Comparison of ENCODE assay signal across 13 cellular contexts in genomic region chr22:21585389-21585788, GRCh38. TPM values are rescaled to one million over a fixed set of nuclear protein-coding genes. Genes with fewer than 3 reads are reported as not detected.
"Had no signal": no experiment of that assay in that cellular context is flagged by ENCODE, and none has a peak within 500 bp of the region (broad histone marks: within the 10 kb centered on the region; RNA-seq: fewer than 3 reads in every experiment).

No MANE protein-coding gene starts in this region.

- H3K4me1 ChIP-seq: neural progenitor cell had no signal

- H3K9ac ChIP-seq: neural progenitor cell had no signal

- H3K27ac Mint-ChIP-seq: neural progenitor cell had no signal

- H3K4me3 Mint-ChIP-seq: neural progenitor cell had no signal

- ATAC-seq: left lobe of liver, pancreas had no signal

- H3K27ac ChIP-seq: cardiac muscle cell, neural progenitor cell, pancreas, vagina had no signal

- H3K4me3 ChIP-seq: cardiac muscle cell, neural progenitor cell, pancreas, vagina had no signal

- H3K9me3 ChIP-seq: pancreas, vagina had no signal

- H3K36me3 ChIP-seq: cardiac muscle cell, neural progenitor cell, pancreas, vagina had no signal

- H3K4me1 Mint-ChIP-seq: neural progenitor cell had no signal

- H3K9me3 Mint-ChIP-seq: neural progenitor cell had no signal

- DNase-seq: activated CD4-positive, alpha-beta T cell treated with anti-CD3 and anti-CD28 coated beads for 4 hours; foreskin melanocyte; head of caudate nucleus; mammary epithelial cell; pancreas; stimulated activated CD4-positive, alpha-beta T cell treated with anti-CD3 and anti-CD28 coated beads, Interleukin-4, amount 100 ng/mL, for 4 hours; SW 1271; T1000 had no signal

- H3K27me3 ChIP-seq: cardiac muscle cell, neural progenitor cell, pancreas, vagina had no signal

RNA-seq across cellular contexts. Expression of gene RIMBP3C, which starts 34.1 kb away (rescaled TPM):
- total RNA-seq: mammary epithelial cell, vagina had no signal

RNA-seq across cellular contexts. Expression of gene CCDC116, which starts 47.2 kb away (rescaled TPM):
- total RNA-seq: renal cortical epithelial cell, vagina had no signal
